In the genomic region with DNA sequence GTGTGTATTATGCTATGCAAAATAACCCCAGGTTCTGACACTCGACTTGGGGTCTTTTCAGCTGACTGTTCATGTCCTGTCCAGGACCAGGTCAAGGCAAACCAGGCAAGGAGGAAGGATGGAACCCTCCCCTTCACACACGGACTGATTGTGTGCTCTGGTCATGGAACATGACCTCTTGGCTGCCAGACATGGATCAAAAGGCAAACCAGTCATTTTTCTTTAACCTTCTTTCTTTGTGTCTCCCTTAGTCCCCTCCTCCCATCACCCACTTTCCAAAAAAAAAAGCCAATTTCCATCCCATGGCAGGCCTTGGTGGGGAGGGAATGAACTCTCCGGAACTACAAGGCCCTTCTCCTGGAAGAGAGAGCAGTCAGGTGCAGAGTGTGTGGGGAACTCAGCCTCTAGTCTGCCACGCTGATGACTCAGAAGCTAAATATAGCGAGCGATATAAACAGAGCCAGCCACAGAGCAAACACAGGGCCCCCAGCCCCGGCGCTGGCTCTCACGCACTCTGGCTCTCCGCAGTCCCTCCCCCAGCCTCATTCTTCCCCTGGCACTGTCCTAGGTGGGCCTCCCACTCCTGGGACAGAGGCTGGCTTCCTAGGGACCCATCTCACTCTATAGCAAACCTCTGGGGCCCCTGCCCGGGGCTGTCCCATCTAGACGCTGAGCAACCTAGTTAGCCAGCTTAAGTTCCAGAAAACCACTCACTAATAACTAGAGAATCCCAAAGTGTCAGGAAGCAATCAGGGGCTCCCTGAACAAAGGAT, we compare ENCODE assay signal across 8 cellular contexts. TPM values are rescaled to one million over a fixed set of nuclear protein-coding genes. Genes with fewer than 3 reads are reported as not detected.
A peak's percentile ranks its signal among the peaks of the same experiment; 100 is the strongest.
DNase-seq lines count a peak whose midpoint lies in the region; ATAC-seq and TF ChIP-seq lines count a peak whose summit lies in the region.

No MANE protein-coding gene starts in this region.

- no peaks in the 10 kb centered on the region for H3K9me2 ChIP-seq in SU-DHL-6 (replicated peaks; ENCODE audit: insufficient read depth, low read length)

- DNase-seq in NCI-H1105 (lab: John Stamatoyannopoulos, UW) (peak; percentile 60), anterior cingulate cortex (lab: John Stamatoyannopoulos, UW) (peak in 37 of 58 donors; percentile 8 to 67 (median 39)), hepatic stellate cell (ENCODE audit: low spot score) (peak; percentile 97), cortex of kidney (lab: John Stamatoyannopoulos, UW) (no peak)

- no peak for TF ChIP-seq CTCF in SU-DHL-6 (IDR thresholded peaks at IDR 0.05; ENCODE audit: insufficient read depth, low read length, poor library complexity, severe bottlenecking)

- H3K9ac ChIP-seq in SU-DHL-6 (ENCODE audit: low read length) (peak overlapping the region; percentile 68), skeletal muscle satellite cell (ENCODE audit: low read depth, low read length) (peak overlapping the region; percentile 68)

- no peaks in the 10 kb centered on the region for H3K27me3 ChIP-seq in SU-DHL-6 (ENCODE audit: low read length)
- no peaks in the 10 kb centered on the region for H3K27me3 ChIP-seq in skeletal muscle satellite cell (ENCODE audit: control insufficient read depth, insufficient read depth, low read length)

- peak; percentile 69 for TF ChIP-seq POLR2A in GM18505 (IDR thresholded peaks at IDR 0.05; ENCODE audit: borderline replicate concordance, extremely low read depth, insufficient read depth, insufficient read length)

- no peak overlapping the region for H2AFZ ChIP-seq in SU-DHL-6 (ENCODE audit: low read depth, low read length, severe bottlenecking)

- ATAC-seq in GM18505 (IDR thresholded peaks at IDR 0.05; ENCODE audit: unreplicated experiment) (peak; percentile 71), HG02798 (IDR thresholded peaks at IDR 0.05; ENCODE audit: poor library complexity, unreplicated experiment) (peak; percentile 80)

- H3K9me3 ChIP-seq in SU-DHL-6 (ENCODE audit: insufficient read depth, low read length) (no peaks in the 10 kb centered on the region), skeletal muscle satellite cell (replicated peaks; ENCODE audit: low read length) (no peaks in the 10 kb centered on the region)

- H3K4me3 ChIP-seq in SU-DHL-6 (ENCODE audit: insufficient read depth, low read length, poor library complexity, severe bottlenecking): peak overlapping the region; percentile 12
- H3K4me3 ChIP-seq in skeletal muscle satellite cell (ENCODE audit: low read length): peak overlapping the region; percentile 27

- peaks cover 90% of the 10 kb centered on the region for H3F3A ChIP-seq in SU-DHL-6 (ENCODE audit: insufficient read depth)

- no peaks in the 10 kb centered on the region for H4K20me1 ChIP-seq in SU-DHL-6 (ENCODE audit: low read depth, low read length)

- H3K36me3 ChIP-seq in SU-DHL-6 (ENCODE audit: low read length) (peaks cover 10% of the 10 kb centered on the region), skeletal muscle satellite cell (ENCODE audit: insufficient read depth, low read length) (no peaks in the 10 kb centered on the region)

- H3K27ac ChIP-seq in SU-DHL-6 (ENCODE audit: low read depth, low read length): peak overlapping the region; percentile 98

- H3K4me2 ChIP-seq in SU-DHL-6 (ENCODE audit: low read depth, low read length, poor library complexity, severe bottlenecking) (peak overlapping the region; percentile 70), skeletal muscle satellite cell (ENCODE audit: low read length) (peak overlapping the region; percentile 62)

- H3K4me1 ChIP-seq in skeletal muscle satellite cell (ENCODE audit: control insufficient read depth, insufficient read depth, low read length): peaks cover 49% of the 10 kb centered on the region

- peaks cover 70% of the 10 kb centered on the region for H3K79me2 ChIP-seq in SU-DHL-6 (ENCODE audit: insufficient read depth, low read length)

RNA-seq across cellular contexts. Expression of gene BMF, which starts 10.0 kb away (rescaled TPM):
- under 0.01 and 0.44 TPM in 2 replicates for total RNA-seq in skeletal muscle satellite cell (2012; rRNA removed)

RNA-seq across cellular contexts. Expression of gene SRP14, which starts 59.7 kb away (rescaled TPM):
- 61.1 and 87.6 TPM in 2 replicates for total RNA-seq in skeletal muscle satellite cell (2012; rRNA removed)
